1 cellular context compared by ENCODE assay signal in the genomic region with DNA sequence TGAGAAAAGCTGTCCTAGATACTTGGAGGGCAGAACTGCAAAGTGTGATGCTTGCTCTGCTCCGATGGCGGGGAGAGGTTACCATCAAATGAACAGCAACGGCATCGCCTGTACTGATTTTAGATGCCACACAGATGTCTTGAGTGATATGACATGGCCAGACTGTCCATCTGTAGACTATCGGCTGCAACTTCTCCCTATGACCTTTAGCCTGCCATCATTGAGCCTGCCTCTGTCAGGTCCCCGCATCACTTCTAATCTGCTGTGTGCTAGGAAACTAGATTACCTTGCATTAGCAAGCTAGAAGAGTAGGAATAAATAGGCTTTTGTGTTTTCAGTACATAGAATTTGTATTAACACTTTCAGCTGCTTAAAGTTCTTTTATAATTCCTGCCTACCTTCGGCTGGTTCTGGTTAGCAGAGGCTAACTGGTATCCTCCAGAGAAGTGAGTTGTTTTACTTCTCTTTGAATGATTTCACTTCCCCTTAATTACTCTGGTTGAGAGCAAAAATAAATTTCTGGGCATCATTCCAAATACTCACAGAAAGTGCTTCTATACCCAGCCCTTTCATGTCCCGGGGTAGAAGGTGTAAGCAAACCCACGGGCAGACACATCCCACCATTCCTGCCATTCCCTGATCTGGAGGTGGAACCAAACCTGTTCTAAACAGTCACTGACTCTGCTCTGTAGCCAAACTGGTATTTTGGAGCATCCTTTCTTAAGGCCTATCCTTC.
TF ChIP-seq lines count a peak whose summit lies in the region.

No MANE protein-coding gene starts in this region.

TF ChIP-seq in GM12878, 131 proteins besides CTCF, POLR2A, EP300 and RAD21 (continues in another document):
- TF ChIP-seq SMAD1 (IDR thresholded peaks at IDR 0.05; ENCODE audit: low read depth, partially characterized antibody) (peak; percentile 95), RBBP5 (conservative IDR thresholded peaks at IDR 0.05) (no peak), NFIC (IDR thresholded peaks at IDR 0.05; ENCODE audit: low read depth, low read length) (peak; percentile 29; the same call in 1 of the 2 replicates), WRNIP1 (IDR thresholded peaks at IDR 0.05; ENCODE audit: borderline replicate concordance, low read depth, low read length) (no peak), ZNF207 (IDR thresholded peaks at IDR 0.05; ENCODE audit: borderline replicate concordance) (no peak), ESRRA (IDR thresholded peaks at IDR 0.05; ENCODE audit: low read length) (no peak), ZZZ3 (IDR thresholded peaks at IDR 0.05; ENCODE audit: control insufficient read depth, insufficient read length, low read depth) (no peak), CHD2 (IDR thresholded peaks at IDR 0.05; ENCODE audit: borderline replicate concordance, low read depth, low read length) (no peak), REST (IDR thresholded peaks at IDR 0.05; ENCODE audit: low read depth, low read length) (no peak), MLLT1 (IDR thresholded peaks at IDR 0.05) (no peak), BACH1 (IDR thresholded peaks at IDR 0.05; ENCODE audit: borderline replicate concordance) (0 out of 2 replicates have a peak, but pooled peaks have one; percentile 50), CBX5 (IDR thresholded peaks at IDR 0.05; ENCODE audit: low read depth) (peak; percentile 97), FOS (IDR thresholded peaks at IDR 0.05; ENCODE audit: borderline replicate concordance, extremely low read depth, insufficient read length) (no peak), BCL11A (IDR thresholded peaks at IDR 0.05; ENCODE audit: low read depth, low read length) (no peak), POLR2AphosphoS2 (IDR thresholded peaks at IDR 0.05; ENCODE audit: low read depth, low read length) (no peak), TBL1XR1 (IDR thresholded peaks at IDR 0.05; ENCODE audit: low read depth, low read length) (no peak), SUPT20H (IDR thresholded peaks at IDR 0.05; ENCODE audit: borderline replicate concordance, control insufficient read depth, low read depth, low read length) (no peak), RFX5 (IDR thresholded peaks at IDR 0.05; ENCODE audit: low read depth, low read length) (no peak), MTA2 (IDR thresholded peaks at IDR 0.05; ENCODE audit: low read depth) (peak; percentile 47; the same call in 1 of the 2 replicates), SKIL (IDR thresholded peaks at IDR 0.05; ENCODE audit: low read depth, poor library complexity, severe bottlenecking) (peak; percentile 43), STAT1 (conservative IDR thresholded peaks at IDR 0.05) (no peak), SIX5 (IDR thresholded peaks at IDR 0.05; ENCODE audit: low read depth, low read length, severe bottlenecking) (no peak), PAX5 (IDR thresholded peaks at IDR 0.05; ENCODE audit: borderline replicate concordance, low read depth, low read length) (no peak), SPI1 (IDR thresholded peaks at IDR 0.05; ENCODE audit: borderline replicate concordance, insufficient read depth, low read depth, low read length) (peak; percentile 94), TCF7 (IDR thresholded peaks at IDR 0.05; ENCODE audit: borderline replicate concordance) (no peak), FOXM1 (IDR thresholded peaks at IDR 0.05; ENCODE audit: low read depth, low read length) (no peak), IKZF1 (conservative IDR thresholded peaks at IDR 0.05) (peak; percentile 51; the same call in 1 of the 2 replicates), ZNF24 (IDR thresholded peaks at IDR 0.05) (peak; percentile 42; the same call in 1 of the 2 replicates), SREBF2 (IDR thresholded peaks at IDR 0.05; ENCODE audit: low read length) (no peak), ASH2L (IDR thresholded peaks at IDR 0.05; ENCODE audit: borderline replicate concordance, low read depth) (no peak), DPF2 (IDR thresholded peaks at IDR 0.05) (peak; percentile 69), EED (IDR thresholded peaks at IDR 0.05; ENCODE audit: low read depth) (no peak), MEF2B (IDR thresholded peaks at IDR 0.05; ENCODE audit: partially characterized antibody, poor library complexity, severe bottlenecking) (peak; percentile 78), MYC (IDR thresholded peaks at IDR 0.05; ENCODE audit: insufficient read depth, insufficient read length, insufficient replicate concordance, low read length, severe bottlenecking) (no peak), MEF2A (IDR thresholded peaks at IDR 0.05; ENCODE audit: insufficient read depth, low read depth, low read length) (peak; percentile 65), ATF2 (IDR thresholded peaks at IDR 0.05; ENCODE audit: low read length) (0 out of 2 replicates have a peak, but pooled peaks have one; percentile 29), HDGF (IDR thresholded peaks at IDR 0.05) (no peak), CEBPB (IDR thresholded peaks at IDR 0.05; ENCODE audit: borderline replicate concordance in 1 of 2, low read depth in 2 of 2, low read length in 2 of 2) (no peak), CBFB (IDR thresholded peaks at IDR 0.05; ENCODE audit: low read depth) (no peak)
- TF ChIP-seq, protein P1, sequence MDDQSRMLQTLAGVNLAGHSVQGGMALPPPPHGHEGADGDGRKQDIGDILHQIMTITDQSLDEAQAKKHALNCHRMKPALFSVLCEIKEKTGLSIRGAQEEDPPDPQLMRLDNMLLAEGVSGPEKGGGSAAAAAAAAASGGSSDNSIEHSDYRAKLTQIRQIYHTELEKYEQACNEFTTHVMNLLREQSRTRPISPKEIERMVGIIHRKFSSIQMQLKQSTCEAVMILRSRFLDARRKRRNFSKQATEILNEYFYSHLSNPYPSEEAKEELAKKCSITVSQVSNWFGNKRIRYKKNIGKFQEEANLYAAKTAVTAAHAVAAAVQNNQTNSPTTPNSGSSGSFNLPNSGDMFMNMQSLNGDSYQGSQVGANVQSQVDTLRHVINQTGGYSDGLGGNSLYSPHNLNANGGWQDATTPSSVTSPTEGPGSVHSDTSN (IDR thresholded peaks at IDR 0.05; ENCODE audit: insufficient replicate concordance, low read depth, low read length): no peak
- TF ChIP-seq, protein P2, sequence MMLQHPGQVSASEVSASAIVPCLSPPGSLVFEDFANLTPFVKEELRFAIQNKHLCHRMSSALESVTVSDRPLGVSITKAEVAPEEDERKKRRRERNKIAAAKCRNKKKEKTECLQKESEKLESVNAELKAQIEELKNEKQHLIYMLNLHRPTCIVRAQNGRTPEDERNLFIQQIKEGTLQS (IDR thresholded peaks at IDR 0.05; ENCODE audit: borderline replicate concordance, extremely low read depth, low read depth, low read length): no peak
- TF ChIP-seq, protein P3, sequence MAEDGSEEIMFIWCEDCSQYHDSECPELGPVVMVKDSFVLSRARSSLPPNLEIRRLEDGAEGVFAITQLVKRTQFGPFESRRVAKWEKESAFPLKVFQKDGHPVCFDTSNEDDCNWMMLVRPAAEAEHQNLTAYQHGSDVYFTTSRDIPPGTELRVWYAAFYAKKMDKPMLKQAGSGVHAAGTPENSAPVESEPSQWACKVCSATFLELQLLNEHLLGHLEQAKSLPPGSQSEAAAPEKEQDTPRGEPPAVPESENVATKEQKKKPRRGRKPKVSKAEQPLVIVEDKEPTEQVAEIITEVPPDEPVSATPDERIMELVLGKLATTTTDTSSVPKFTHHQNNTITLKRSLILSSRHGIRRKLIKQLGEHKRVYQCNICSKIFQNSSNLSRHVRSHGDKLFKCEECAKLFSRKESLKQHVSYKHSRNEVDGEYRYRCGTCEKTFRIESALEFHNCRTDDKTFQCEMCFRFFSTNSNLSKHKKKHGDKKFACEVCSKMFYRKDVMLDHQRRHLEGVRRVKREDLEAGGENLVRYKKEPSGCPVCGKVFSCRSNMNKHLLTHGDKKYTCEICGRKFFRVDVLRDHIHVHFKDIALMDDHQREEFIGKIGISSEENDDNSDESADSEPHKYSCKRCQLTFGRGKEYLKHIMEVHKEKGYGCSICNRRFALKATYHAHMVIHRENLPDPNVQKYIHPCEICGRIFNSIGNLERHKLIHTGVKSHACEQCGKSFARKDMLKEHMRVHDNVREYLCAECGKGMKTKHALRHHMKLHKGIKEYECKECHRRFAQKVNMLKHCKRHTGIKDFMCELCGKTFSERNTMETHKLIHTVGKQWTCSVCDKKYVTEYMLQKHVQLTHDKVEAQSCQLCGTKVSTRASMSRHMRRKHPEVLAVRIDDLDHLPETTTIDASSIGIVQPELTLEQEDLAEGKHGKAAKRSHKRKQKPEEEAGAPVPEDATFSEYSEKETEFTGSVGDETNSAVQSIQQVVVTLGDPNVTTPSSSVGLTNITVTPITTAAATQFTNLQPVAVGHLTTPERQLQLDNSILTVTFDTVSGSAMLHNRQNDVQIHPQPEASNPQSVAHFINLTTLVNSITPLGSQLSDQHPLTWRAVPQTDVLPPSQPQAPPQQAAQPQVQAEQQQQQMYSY (CRISPR knock-in tag; IDR thresholded peaks at IDR 0.05): no peak
- TF ChIP-seq, protein P4, sequence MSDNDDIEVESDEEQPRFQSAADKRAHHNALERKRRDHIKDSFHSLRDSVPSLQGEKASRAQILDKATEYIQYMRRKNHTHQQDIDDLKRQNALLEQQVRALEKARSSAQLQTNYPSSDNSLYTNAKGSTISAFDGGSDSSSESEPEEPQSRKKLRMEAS (IDR thresholded peaks at IDR 0.05; ENCODE audit: low read depth, low read length): no peak
- TF ChIP-seq, protein P5, sequence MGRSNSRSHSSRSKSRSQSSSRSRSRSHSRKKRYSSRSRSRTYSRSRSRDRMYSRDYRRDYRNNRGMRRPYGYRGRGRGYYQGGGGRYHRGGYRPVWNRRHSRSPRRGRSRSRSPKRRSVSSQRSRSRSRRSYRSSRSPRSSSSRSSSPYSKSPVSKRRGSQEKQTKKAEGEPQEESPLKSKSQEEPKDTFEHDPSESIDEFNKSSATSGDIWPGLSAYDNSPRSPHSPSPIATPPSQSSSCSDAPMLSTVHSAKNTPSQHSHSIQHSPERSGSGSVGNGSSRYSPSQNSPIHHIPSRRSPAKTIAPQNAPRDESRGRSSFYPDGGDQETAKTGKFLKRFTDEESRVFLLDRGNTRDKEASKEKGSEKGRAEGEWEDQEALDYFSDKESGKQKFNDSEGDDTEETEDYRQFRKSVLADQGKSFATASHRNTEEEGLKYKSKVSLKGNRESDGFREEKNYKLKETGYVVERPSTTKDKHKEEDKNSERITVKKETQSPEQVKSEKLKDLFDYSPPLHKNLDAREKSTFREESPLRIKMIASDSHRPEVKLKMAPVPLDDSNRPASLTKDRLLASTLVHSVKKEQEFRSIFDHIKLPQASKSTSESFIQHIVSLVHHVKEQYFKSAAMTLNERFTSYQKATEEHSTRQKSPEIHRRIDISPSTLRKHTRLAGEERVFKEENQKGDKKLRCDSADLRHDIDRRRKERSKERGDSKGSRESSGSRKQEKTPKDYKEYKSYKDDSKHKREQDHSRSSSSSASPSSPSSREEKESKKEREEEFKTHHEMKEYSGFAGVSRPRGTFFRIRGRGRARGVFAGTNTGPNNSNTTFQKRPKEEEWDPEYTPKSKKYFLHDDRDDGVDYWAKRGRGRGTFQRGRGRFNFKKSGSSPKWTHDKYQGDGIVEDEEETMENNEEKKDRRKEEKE (IDR thresholded peaks at IDR 0.05): no peak
